In the genomic region with DNA sequence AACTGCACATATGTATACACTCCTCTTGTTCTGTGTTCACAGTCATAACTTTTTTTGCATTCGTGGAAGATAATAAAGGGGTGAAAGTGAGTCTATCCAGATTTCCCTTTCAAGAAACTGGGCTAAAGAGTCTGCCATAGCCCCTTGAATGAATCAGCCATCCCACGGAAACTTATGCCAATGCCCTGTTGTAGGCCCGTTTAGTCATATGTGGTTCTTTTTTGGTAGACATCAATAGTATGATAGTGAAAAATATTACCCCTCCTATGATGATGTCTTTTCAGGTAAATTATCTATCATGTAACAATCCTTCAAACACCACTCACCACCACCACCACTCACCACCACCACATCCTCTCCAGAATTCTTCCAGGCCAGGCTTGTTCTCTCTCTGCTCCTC, we compare ENCODE assay signal across 14 cellular contexts.
DNase-seq lines count a peak whose midpoint lies in the region; ATAC-seq, FAIRE-seq and TF ChIP-seq lines count a peak whose summit lies in the region.
"Had no signal": no experiment of that assay in that cellular context is flagged by ENCODE, and none has a peak within 500 bp of the region (broad histone marks: within the 10 kb centered on the region; RNA-seq: fewer than 3 reads in every experiment).

No MANE protein-coding gene starts in this region.

- no peak overlapping the region for H3K4me3 Mint-ChIP-seq in activated naive CD4-positive, alpha-beta T cell treated with anti-CD3 and anti-CD28 coated beads, Interleukin-2, amount 10 ng/mL, durations not matched to agents 7 days and 5 days
- H3K4me3 Mint-ChIP-seq in stimulated activated naive CD8-positive, alpha-beta T cell treated with anti-CD3 and anti-CD28 coated beads, Interleukin-15, amount 100 ng/mL, for 72 hours, result no peak overlapping the region
- H3K4me3 Mint-ChIP-seq: CD4-positive, CD25-positive, alpha-beta regulatory T cell had no signal

- no peak overlapping the region for H3K9ac ChIP-seq in K562 (ENCODE audit: insufficient read depth in 1 of 2, low read depth in 2 of 2, low read length in 2 of 2)
- H3K9ac ChIP-seq: BLaER1 treated with 17β-estradiol and CSF1 and Interleukin-3, amounts not matched to agents 10 nM and 100 nM had no signal

- no peaks in the 10 kb centered on the region for H3K9me1 ChIP-seq in K562 (ENCODE audit: control insufficient read depth, insufficient read depth, low read length)

- no peaks in the 10 kb centered on the region for H3K79me2 ChIP-seq in K562 (ENCODE audit: control insufficient read depth, insufficient read depth, low read length)

- TF ChIP-seq RAD21 in K562 (CRISPR knock-in tag; conservative IDR thresholded peaks at IDR 0.05 in 1 of 2, IDR thresholded peaks at IDR 0.05 in 1 of 2), result no peak

- no peaks in the 10 kb centered on the region; the same call in 2 of the 3 replicates for H3K36me3 ChIP-seq in K562 (ENCODE audit: control insufficient read depth, insufficient read depth, low read length)
- H3K36me3 ChIP-seq: BLaER1 treated with 17β-estradiol and CSF1 and Interleukin-3, amounts not matched to agents 10 nM and 100 nM; HAP-1 had no signal

- H3K4me2 ChIP-seq in K562 (ENCODE audit: insufficient read depth, low read length), result no peak overlapping the region
- H3K4me2 ChIP-seq: BLaER1 treated with 17β-estradiol and CSF1 and Interleukin-3, amounts not matched to agents 10 nM and 100 nM had no signal

- H4K20me1 ChIP-seq in K562 (replicated peaks; ENCODE audit: control insufficient read depth, insufficient read depth, low read length), result no peaks in the 10 kb centered on the region
- H4K20me1 ChIP-seq: BLaER1 treated with 17β-estradiol and CSF1 and Interleukin-3, amounts not matched to agents 10 nM and 100 nM had no signal

- H3K9me3 ChIP-seq in K562 (replicated peaks; ENCODE audit: control insufficient read depth, insufficient read depth, low read depth, low read length), result peaks cover 5% of the 10 kb centered on the region

- in situ Hi-C loops in K562 (cut with MboI), result no loop called here

- TF ChIP-seq POLR2A in K562 (conservative IDR thresholded peaks at IDR 0.05), result no peak

- H3K27ac ChIP-seq in K562 (ENCODE audit: extremely low read depth, low read depth, low read length), result no peak overlapping the region
- H3K27ac ChIP-seq: BLaER1 treated with 17β-estradiol and CSF1 and Interleukin-3, amounts not matched to agents 10 nM and 100 nM had no signal

- no TSS peak for BruUV-seq in K562 (replicated peaks; lab: Mats Ljungman, UMichigan)

- H2AFZ ChIP-seq in K562 (ENCODE audit: low read depth, low read length), result peak overlapping the region; percentile 57

- DNase-seq in activated CD4-positive, alpha-beta T cell treated with anti-CD3 and anti-CD28 coated beads, Interleukin-2, amount 50 U/mL, for 48 hours, result peak; percentile 1 to 7
- DNase-seq in activated CD4-positive, alpha-beta T cell treated with anti-CD3 and anti-CD28 coated beads for 4 hours, result no peak
- no peak for DNase-seq in activated naive CD4-positive, alpha-beta T cell treated with anti-CD3 and anti-CD28 coated beads, Interleukin-2, amount 50 U/mL, for 72 hours (ENCODE audit: low spot score in 2 of 2)
- DNase-seq in activated naive CD4-positive, alpha-beta T cell treated with anti-CD3 and anti-CD28 coated beads, Interleukin-2, amount 10 ng/mL, durations not matched to agents 7 days and 5 days, result no peak
- no peak for DNase-seq in K562 (ENCODE audit: extremely low read depth in 1 of 4, low spot score in 3 of 4)
- DNase-seq in stimulated activated naive CD8-positive, alpha-beta T cell treated with anti-CD3 and anti-CD28 coated beads, Interleukin-15, amount 100 ng/mL, for 72 hours, result no peak
- no peak for DNase-seq in left cardiac atrium
- DNase-seq: ACHN; CD4-positive, CD25-positive, alpha-beta regulatory T cell; DMS53; GF-D8 had no signal

- no peaks in the 10 kb centered on the region for H3K27me3 ChIP-seq in K562 (ENCODE audit: control insufficient read depth in 2 of 2, insufficient read depth in 2 of 2, low read length in 2 of 2)
- H3K27me3 ChIP-seq: BLaER1 treated with 17β-estradiol and CSF1 and Interleukin-3, amounts not matched to agents 10 nM and 100 nM had no signal

- ATAC-seq in activated naive CD4-positive, alpha-beta T cell treated with anti-CD3 and anti-CD28 coated beads, Interleukin-2, amount 50 U/mL, for 72 hours, result peak; percentile 47 to 82
- ATAC-seq in K562, result no peak
- peak; percentile 72 for ATAC-seq in stimulated activated naive CD8-positive, alpha-beta T cell treated with anti-CD3 and anti-CD28 coated beads, Interleukin-15, amount 100 ng/mL, for 72 hours
- ATAC-seq in left cardiac atrium, result no peak

- peaks cover 0 to 4% of the 10 kb centered on the region in 2 donors for H3K9me3 Mint-ChIP-seq in activated naive CD4-positive, alpha-beta T cell treated with anti-CD3 and anti-CD28 coated beads, Interleukin-2, amount 50 U/mL, for 72 hours
- H3K9me3 Mint-ChIP-seq in activated naive CD4-positive, alpha-beta T cell treated with anti-CD3 and anti-CD28 coated beads, Interleukin-2, amount 10 ng/mL, durations not matched to agents 7 days and 5 days, result peaks cover 1% of the 10 kb centered on the region
- H3K9me3 Mint-ChIP-seq in stimulated activated naive CD8-positive, alpha-beta T cell treated with anti-CD3 and anti-CD28 coated beads, Interleukin-15, amount 100 ng/mL, for 72 hours, result peaks cover 0 to 15% of the 10 kb centered on the region in 2 donors

- FAIRE-seq in K562 (lab: Jason Lieb, UNC), result no peak
- FAIRE-seq: H1 had no signal

- no peak overlapping the region for H3K27ac Mint-ChIP-seq in activated naive CD4-positive, alpha-beta T cell treated with anti-CD3 and anti-CD28 coated beads, Interleukin-2, amount 50 U/mL, for 72 hours
- H3K27ac Mint-ChIP-seq in activated naive CD4-positive, alpha-beta T cell treated with anti-CD3 and anti-CD28 coated beads, Interleukin-2, amount 10 ng/mL, durations not matched to agents 7 days and 5 days, result no peak overlapping the region
- no peak overlapping the region for H3K27ac Mint-ChIP-seq in stimulated activated naive CD8-positive, alpha-beta T cell treated with anti-CD3 and anti-CD28 coated beads, Interleukin-15, amount 100 ng/mL, for 72 hours

- peaks cover 10 to 30% of the 10 kb centered on the region in 2 experiments for H3K4me1 ChIP-seq in K562 (replicated peaks in 1 of 2; ENCODE audit: control insufficient read depth in 2 of 2, insufficient read depth in 2 of 2, low read length in 2 of 2)
- H3K4me1 ChIP-seq: HAP-1 had no signal

- H3K36me3 Mint-ChIP-seq in activated naive CD4-positive, alpha-beta T cell treated with anti-CD3 and anti-CD28 coated beads, Interleukin-2, amount 50 U/mL, for 72 hours, result no peaks in the 10 kb centered on the region
- no peaks in the 10 kb centered on the region for H3K36me3 Mint-ChIP-seq in activated naive CD4-positive, alpha-beta T cell treated with anti-CD3 and anti-CD28 coated beads, Interleukin-2, amount 10 ng/mL, durations not matched to agents 7 days and 5 days
- H3K36me3 Mint-ChIP-seq: CD4-positive, CD25-positive, alpha-beta regulatory T cell had no signal

- H3K27me3 Mint-ChIP-seq in activated naive CD4-positive, alpha-beta T cell treated with anti-CD3 and anti-CD28 coated beads, Interleukin-2, amount 10 ng/mL, durations not matched to agents 7 days and 5 days, result peaks cover 13% of the 10 kb centered on the region
- H3K27me3 Mint-ChIP-seq in stimulated activated naive CD8-positive, alpha-beta T cell treated with anti-CD3 and anti-CD28 coated beads, Interleukin-15, amount 100 ng/mL, for 72 hours, result peaks cover 7% of the 10 kb centered on the region

- no peaks in the 10 kb centered on the region for H3K4me1 Mint-ChIP-seq in activated naive CD4-positive, alpha-beta T cell treated with anti-CD3 and anti-CD28 coated beads, Interleukin-2, amount 10 ng/mL, durations not matched to agents 7 days and 5 days
- H3K4me1 Mint-ChIP-seq in stimulated activated naive CD8-positive, alpha-beta T cell treated with anti-CD3 and anti-CD28 coated beads, Interleukin-15, amount 100 ng/mL, for 72 hours, result no peaks in the 10 kb centered on the region
- H3K4me1 Mint-ChIP-seq: CD4-positive, CD25-positive, alpha-beta regulatory T cell had no signal

- intact Hi-C loops in K562 (cut with micrococcal nuclease) (no loop called here), left cardiac atrium (cut with DNase I) (no loop called here)

- no peak overlapping the region for H3K4me3 ChIP-seq in K562
- H3K4me3 ChIP-seq: BLaER1 treated with 17β-estradiol and CSF1 and Interleukin-3, amounts not matched to agents 10 nM and 100 nM; HAP-1 had no signal

- CTCF ChIA-PET in activated naive CD4-positive, alpha-beta T cell treated with anti-CD3 and anti-CD28 coated beads, Interleukin-2, amount 10 ng/mL, durations not matched to agents 7 days and 5 days (lab: Charles Lee), result no interaction called here
- CTCF ChIA-PET in K562 (lab: Yijun Ruan, JAX; ENCODE audit: low intra/inter-chr PET ratio), result no interaction called here

- no peak for TF ChIP-seq CTCF in K562 (IDR thresholded peaks at IDR 0.05 in 2 of 3, conservative IDR thresholded peaks at IDR 0.05 in 1 of 3; ENCODE audit: insufficient read depth in 2 of 3, low read depth in 1 of 3, low read length in 3 of 3)

- TF ChIP-seq EP300 in K562 (IDR thresholded peaks at IDR 0.05; ENCODE audit: low read length), result no peak

- 68% methylated on average over 3 of the region's 3 CpGs for WGBS in K562 (ENCODE audit: insufficient coverage, low coverage, missing lambda C conversion rate)

- POLR2A ChIA-PET in K562 (lab: Yijun Ruan, JAX), result no interaction called here

TF ChIP-seq in K562, 482 proteins besides CTCF, POLR2A, EP300 and RAD21:
- TF ChIP-seq ZNF644 (tag; IDR thresholded peaks at IDR 0.05; ENCODE audit: low read depth) (no peak), SREBF2 (CRISPR knock-in tag; IDR thresholded peaks at IDR 0.05) (no peak)
TF ChIP-seq in K562: peak in this region for 0.

Comparison
In these comparisons a context has a peak if more than half of its experiments do, and no peak if none do; other contexts are left out.
1. DNase-seq: peak in activated CD4-positive, alpha-beta T cell treated with anti-CD3 and anti-CD28 coated beads, Interleukin-2, amount 50 U/mL, for 48 hours (2 of 2); none in activated CD4-positive, alpha-beta T cell treated with anti-CD3 and anti-CD28 coated beads for 4 hours (0 of 2), activated naive CD4-positive, alpha-beta T cell treated with anti-CD3 and anti-CD28 coated beads, Interleukin-2, amount 50 U/mL, for 72 hours (0 of 2), activated naive CD4-positive, alpha-beta T cell treated with anti-CD3 and anti-CD28 coated beads, Interleukin-2, amount 10 ng/mL, durations not matched to agents 7 days and 5 days (single experiment), K562 (0 of 4), stimulated activated naive CD8-positive, alpha-beta T cell treated with anti-CD3 and anti-CD28 coated beads, Interleukin-15, amount 100 ng/mL, for 72 hours (0 of 2) and left cardiac atrium (single experiment).
2. ATAC-seq: peak in activated naive CD4-positive, alpha-beta T cell treated with anti-CD3 and anti-CD28 coated beads, Interleukin-2, amount 50 U/mL, for 72 hours (2 of 2) and stimulated activated naive CD8-positive, alpha-beta T cell treated with anti-CD3 and anti-CD28 coated beads, Interleukin-15, amount 100 ng/mL, for 72 hours (single experiment); none in K562 (single experiment) and left cardiac atrium (0 of 2).